Comparison of ENCODE assay signal across 8 cellular contexts in genomic region chr4:64533159-64533558, GRCh38.
"Had no signal": no experiment of that assay in that cellular context is flagged by ENCODE, and none has a peak within 500 bp of the region (broad histone marks: within the 10 kb centered on the region; RNA-seq: fewer than 3 reads in every experiment).

No MANE protein-coding gene starts in this region.

- H3K4me1 ChIP-seq: HAP-1 had no signal

- H3K9me3 ChIP-seq: HAP-1 had no signal

- DNase-seq: GM23248, GOT3, H7, HFFc6, KG1 had no signal

- H2AFZ ChIP-seq: GM23248 had no signal

- H3K9ac ChIP-seq: GM23248 had no signal

- H3K36me3 ChIP-seq: HAP-1 had no signal

- H3K4me3 ChIP-seq: GM23248, HAP-1 had no signal

- ATAC-seq: HCT116 had no signal

- H3K27ac ChIP-seq: GM23248, HL-60 had no signal
